ENCODE assay signal across 8 cellular contexts in genomic region chr10:102394079-102394800, GRCh38. TPM values are rescaled to one million over a fixed set of nuclear protein-coding genes. Genes with fewer than 3 reads are reported as not detected.
A peak's percentile ranks its signal among the peaks of the same experiment; 100 is the strongest.
DNase-seq lines count a peak whose midpoint lies in the region; ATAC-seq and TF ChIP-seq lines count a peak whose summit lies in the region.

No MANE protein-coding gene starts in this region.

- H3K4me1 Mint-ChIP-seq in Calu3 (ENCODE audit: low read depth, unreplicated experiment) (peaks cover 16% of the 10 kb centered on the region), natural killer cell (peaks cover 34 to 43% of the 10 kb centered on the region in 2 donors)
- peaks cover 47% of the 10 kb centered on the region for H3K4me1 Mint-ChIP-seq in activated T-helper 1 cell treated with anti-CD3 and anti-CD28 coated beads, Interleukin-12 subunit alpha, Interleukin-12 subunit beta, Interleukin-2, Interleukin-4 antibody, amounts not matched to agents 30 ng/mL and 10 ng/mL and 1 ng/mL, durations not matched to agents 14 hours and 24 hours and 36 hours (ENCODE audit: low read depth)

- H3K36me3 Mint-ChIP-seq in Calu3 (ENCODE audit: insufficient read depth, unreplicated experiment) (peaks cover 41% of the 10 kb centered on the region), natural killer cell (no peaks in the 10 kb centered on the region)
- H3K36me3 Mint-ChIP-seq in activated T-helper 1 cell treated with anti-CD3 and anti-CD28 coated beads, Interleukin-12 subunit alpha, Interleukin-12 subunit beta, Interleukin-2, Interleukin-4 antibody, amounts not matched to agents 30 ng/mL and 10 ng/mL and 1 ng/mL, durations not matched to agents 14 hours and 24 hours and 36 hours (ENCODE audit: low read depth): peaks cover 30% of the 10 kb centered on the region

- H3K27ac ChIP-seq in Peyer's patch (peak overlapping the region; percentile 95 to 97 (median 96)), fibroblast of lung (ENCODE audit: insufficient read depth, low read length) (peak overlapping the region; percentile 95)

- H3K4me3 ChIP-seq in Peyer's patch (peak overlapping the region; percentile 68 to 79 (median 69)), fibroblast of lung (replicated peaks in 1 of 4; ENCODE audit: control extremely low read depth in 1 of 4, insufficient read depth in 1 of 4, low read depth in 3 of 4, low read length in 4 of 4) (peak overlapping the region; percentile 60 to 87 (median 68))

- H3K4me1 ChIP-seq in Peyer's patch (peaks cover 0 to 35% (median 23%) of the 10 kb centered on the region in 4 donors), fibroblast of lung (ENCODE audit: control insufficient read depth, extremely low read depth, insufficient read depth, low read length) (no peaks in the 10 kb centered on the region)

- H3K9me3 Mint-ChIP-seq in Calu3 (ENCODE audit: low read depth, unreplicated experiment) (no peaks in the 10 kb centered on the region), natural killer cell (no peaks in the 10 kb centered on the region)
- no peaks in the 10 kb centered on the region for H3K9me3 Mint-ChIP-seq in activated T-helper 1 cell treated with anti-CD3 and anti-CD28 coated beads, Interleukin-12 subunit alpha, Interleukin-12 subunit beta, Interleukin-2, Interleukin-4 antibody, amounts not matched to agents 30 ng/mL and 10 ng/mL and 1 ng/mL, durations not matched to agents 14 hours and 24 hours and 36 hours

- H3K4me3 Mint-ChIP-seq in Calu3 (ENCODE audit: low read depth, unreplicated experiment): peak overlapping the region; percentile 90
- H3K4me3 Mint-ChIP-seq in activated T-helper 1 cell treated with anti-CD3 and anti-CD28 coated beads, Interleukin-12 subunit alpha, Interleukin-12 subunit beta, Interleukin-2, Interleukin-4 antibody, amounts not matched to agents 30 ng/mL and 10 ng/mL and 1 ng/mL, durations not matched to agents 14 hours and 24 hours and 36 hours: peak overlapping the region; percentile 90
- H3K4me3 Mint-ChIP-seq in natural killer cell: peak overlapping the region; percentile 98

- H3K9me3 ChIP-seq in Peyer's patch: no peaks in the 10 kb centered on the region
- H3K9me3 ChIP-seq in fibroblast of lung (ENCODE audit: control insufficient read depth, insufficient read depth, low read depth, low read length): no peaks in the 10 kb centered on the region

- CTCF ChIA-PET in Calu3 (lab: Charles Lee): interaction anchor here (0.6 to 3.3 kb wide), 5 partner anchors 9 to 168 kb away, joined by 3 to 18 read pairs (median 7); partner anchors contain the start of genes ELOVL3 and FBXL15

- H3K79me2 ChIP-seq in fibroblast of lung (ENCODE audit: control insufficient read depth, insufficient read depth, low read length): no peaks in the 10 kb centered on the region

- H3K36me3 ChIP-seq in Peyer's patch (no peaks in the 10 kb centered on the region), fibroblast of lung (ENCODE audit: control insufficient read depth, insufficient read depth, low read length) (peaks cover 2% of the 10 kb centered on the region)

- peak; percentile 51 to 85 for TF ChIP-seq POLR2A in Peyer's patch (IDR thresholded peaks at IDR 0.05)

- peak overlapping the region; percentile 84 for H2AFZ ChIP-seq in fibroblast of lung (ENCODE audit: low read length)

- DNase-seq in Calu3 (peak; percentile 94), HK-2 (ENCODE audit: unreplicated experiment) (peak; percentile 99), Peyer's patch (peak; percentile 95 to 98 (median 96)), fibroblast of lung (ENCODE audit: low read depth in 2 of 2) (peak; percentile 86 to 90), natural killer cell (peak; percentile 100)
- DNase-seq in activated T-helper 1 cell treated with anti-CD3 and anti-CD28 coated beads, Interleukin-12 subunit alpha, Interleukin-12 subunit beta, Interleukin-2, Interleukin-4 antibody, amounts not matched to agents 30 ng/mL and 10 ng/mL and 1 ng/mL, durations not matched to agents 14 hours and 24 hours and 36 hours (ENCODE audit: low spot score): peak; percentile 99
- DNase-seq in stimulated activated naive CD4-positive, alpha-beta T cell (lab: John Stamatoyannopoulos, UW): peak; percentile 98 to 100 (median 99)

- ATAC-seq in GM19455 (IDR thresholded peaks at IDR 0.05; ENCODE audit: unreplicated experiment) (peak; percentile 82), natural killer cell (peak; percentile 74 to 91 (median 80))

- H3K27ac Mint-ChIP-seq in Calu3 (ENCODE audit: unreplicated experiment): peak overlapping the region; percentile 88
- peak overlapping the region; percentile 97 for H3K27ac Mint-ChIP-seq in activated T-helper 1 cell treated with anti-CD3 and anti-CD28 coated beads, Interleukin-12 subunit alpha, Interleukin-12 subunit beta, Interleukin-2, Interleukin-4 antibody, amounts not matched to agents 30 ng/mL and 10 ng/mL and 1 ng/mL, durations not matched to agents 14 hours and 24 hours and 36 hours
- peak overlapping the region; percentile 99 for H3K27ac Mint-ChIP-seq in natural killer cell

- no peaks in the 10 kb centered on the region for H3K27me3 Mint-ChIP-seq in Calu3 (ENCODE audit: unreplicated experiment)
- H3K27me3 Mint-ChIP-seq in activated T-helper 1 cell treated with anti-CD3 and anti-CD28 coated beads, Interleukin-12 subunit alpha, Interleukin-12 subunit beta, Interleukin-2, Interleukin-4 antibody, amounts not matched to agents 30 ng/mL and 10 ng/mL and 1 ng/mL, durations not matched to agents 14 hours and 24 hours and 36 hours (ENCODE audit: insufficient read depth): no peaks in the 10 kb centered on the region
- peaks cover 0 to 4% of the 10 kb centered on the region in 2 donors for H3K27me3 Mint-ChIP-seq in natural killer cell (ENCODE audit: low read depth in 2 of 2)

- H3K9ac ChIP-seq in fibroblast of lung (ENCODE audit: insufficient read depth, low read length): peak overlapping the region; percentile 93

- intact Hi-C loops in Calu3 (cut with micrococcal nuclease; ENCODE audit: unreplicated experiment) (no loop called here), natural killer cell (cut with micrococcal nuclease) (loop anchor here (1.0 to 10.0 kb wide), 5 partner anchors 27 to 251 kb away; partner anchors contain the start of genes NOLC1 and TRIM8)
- intact Hi-C loops in activated T-helper 1 cell treated with anti-CD3 and anti-CD28 coated beads, Interleukin-12 subunit alpha, Interleukin-12 subunit beta, Interleukin-2, Interleukin-4 antibody, amounts not matched to agents 30 ng/mL and 10 ng/mL and 1 ng/mL, durations not matched to agents 14 hours and 24 hours and 36 hours (cut with micrococcal nuclease): loop anchor here (1.0 to 10.0 kb wide), 12 partner anchors 59 to 801 kb away; partner anchors contain the start of genes ELOVL3, NOLC1, NT5C2 and OGA

- H4K20me1 ChIP-seq in fibroblast of lung (ENCODE audit: control insufficient read depth, extremely low read depth, insufficient read depth, low read length): no peaks in the 10 kb centered on the region

- peak overlapping the region; percentile 97 for H3K4me2 ChIP-seq in fibroblast of lung (ENCODE audit: extremely low read depth, insufficient read depth, low read length)

- BruUV-seq in Calu3 (replicated peaks; lab: Mats Ljungman, UMichigan): no TSS peak

- H3K27me3 ChIP-seq in Peyer's patch (no peaks in the 10 kb centered on the region), fibroblast of lung (ENCODE audit: control insufficient read depth, insufficient read depth, low read length) (no peaks in the 10 kb centered on the region)

- peak; percentile 23 for TF ChIP-seq CTCF in Calu3 (IDR thresholded peaks at IDR 0.05; ENCODE audit: unreplicated experiment)
- peak in 5 of 6 experiments; percentile 95 to 98 (median 96) for TF ChIP-seq CTCF in Peyer's patch (IDR thresholded peaks at IDR 0.05)
- peak in 1 of 2 donors; percentile 78 for TF ChIP-seq CTCF in fibroblast of lung (conservative IDR thresholded peaks at IDR 0.05 in 1 of 2, IDR thresholded peaks at IDR 0.05 in 1 of 2; ENCODE audit: low read depth in 1 of 2, low read length in 2 of 2)
- peak; percentile 31 for TF ChIP-seq CTCF in natural killer cell (IDR thresholded peaks at IDR 0.05)

RNA-seq across cellular contexts. Expression of gene NFKB2, which starts 1.3 kb away (rescaled TPM):
- 64.7 and 72.9 TPM in 2 replicates for total RNA-seq in Calu3 (2022)
- 10 to 100 TPM in 3 of 4 donors, 1 to 10 TPM in 1; 6.5 to 22.9 (median 19.2) TPM for total RNA-seq in Peyer's patch
- 307 and 322 TPM in 2 replicates for total RNA-seq in activated T-helper 1 cell treated with anti-CD3 and anti-CD28 coated beads, Interleukin-12 subunit alpha, Interleukin-12 subunit beta, Interleukin-2, Interleukin-4 antibody, amounts not matched to agents 30 ng/mL and 10 ng/mL and 1 ng/mL, durations not matched to agents 14 hours and 24 hours and 36 hours
- 16.7 and 23.3 TPM in 2 replicates for total RNA-seq in fibroblast of lung
- polyA plus RNA-seq in fibroblast of lung: 6.8 and 7.6 TPM in 2 replicates
- polyA plus RNA-seq in fibroblast of lung (2012): 10.5 and 13.1 TPM in 2 replicates
- polyA minus RNA-seq in fibroblast of lung (ENCODE audit: low replicate concordance): 11.3 and 14.5 TPM in 2 replicates
- 100 to 1,000 TPM; 201 to 264 (median 246) TPM for total RNA-seq in natural killer cell

RNA-seq across cellular contexts. Expression of gene PSD, which starts 24.3 kb away (rescaled TPM):
- 0.34 and 0.35 TPM in 2 replicates for total RNA-seq in Calu3 (2022)
- total RNA-seq in Peyer's patch: 10 to 100 TPM in 1 of 4 donors, 1 to 10 TPM in 2, not detected in 1; 1.6 to 14.3 (median 6.3) TPM
- total RNA-seq in activated T-helper 1 cell treated with anti-CD3 and anti-CD28 coated beads, Interleukin-12 subunit alpha, Interleukin-12 subunit beta, Interleukin-2, Interleukin-4 antibody, amounts not matched to agents 30 ng/mL and 10 ng/mL and 1 ng/mL, durations not matched to agents 14 hours and 24 hours and 36 hours: 9.9 and 10.6 TPM in 2 replicates
- total RNA-seq in fibroblast of lung: 5.3 and 6.9 TPM in 2 replicates
- 0.07 and 0.30 TPM in 2 replicates for polyA plus RNA-seq in fibroblast of lung
- 1.6 and 2.6 TPM in 2 replicates for polyA plus RNA-seq in fibroblast of lung (2012)
- not detected in 2 replicates for polyA minus RNA-seq in fibroblast of lung (ENCODE audit: low replicate concordance)
- 1 to 10 TPM; 1.9 to 2.4 (median 2.1) TPM for total RNA-seq in natural killer cell

RNA-seq across cellular contexts. Expression of gene FBXL15, which starts 26.4 kb away (rescaled TPM):
- total RNA-seq in Calu3 (2022) (5.5 and 6.4 TPM in 2 replicates), Peyer's patch (10 to 100 TPM; 36.9 to 57.8 (median 44.8) TPM), fibroblast of lung (6.7 and 7.3 TPM in 2 replicates), natural killer cell (10 to 100 TPM; 15.2 to 17.4 (median 15.5) TPM)
- total RNA-seq in activated T-helper 1 cell treated with anti-CD3 and anti-CD28 coated beads, Interleukin-12 subunit alpha, Interleukin-12 subunit beta, Interleukin-2, Interleukin-4 antibody, amounts not matched to agents 30 ng/mL and 10 ng/mL and 1 ng/mL, durations not matched to agents 14 hours and 24 hours and 36 hours: 14.5 and 18.5 TPM in 2 replicates
- polyA plus RNA-seq in fibroblast of lung: 2.2 and 2.8 TPM in 2 replicates
- 5.7 and 6.8 TPM in 2 replicates for polyA plus RNA-seq in fibroblast of lung (2012)
- 0.47 and 0.82 TPM in 2 replicates for polyA minus RNA-seq in fibroblast of lung (ENCODE audit: low replicate concordance)

RNA-seq across cellular contexts. Expression of gene CUEDC2, which starts 38.1 kb away (rescaled TPM):
- 38.1 and 43.8 TPM in 2 replicates for total RNA-seq in Calu3 (2022)
- 10 to 100 TPM in 3 of 4 donors, 1 to 10 TPM in 1; 8.9 to 56.9 (median 29.3) TPM for total RNA-seq in Peyer's patch
- 59.0 and 59.4 TPM in 2 replicates for total RNA-seq in activated T-helper 1 cell treated with anti-CD3 and anti-CD28 coated beads, Interleukin-12 subunit alpha, Interleukin-12 subunit beta, Interleukin-2, Interleukin-4 antibody, amounts not matched to agents 30 ng/mL and 10 ng/mL and 1 ng/mL, durations not matched to agents 14 hours and 24 hours and 36 hours
- 60.8 and 63.2 TPM in 2 replicates for total RNA-seq in fibroblast of lung
- 62.3 and 66.8 TPM in 2 replicates for polyA plus RNA-seq in fibroblast of lung
- 72.6 and 85.2 TPM in 2 replicates for polyA plus RNA-seq in fibroblast of lung (2012)
- polyA minus RNA-seq in fibroblast of lung (ENCODE audit: low replicate concordance): 75.4 and 77.0 TPM in 2 replicates
- 10 to 100 TPM; 35.0 to 43.0 (median 37.7) TPM for total RNA-seq in natural killer cell

RNA-seq across cellular contexts. Expression of gene C10orf95, which starts 57.1 kb away (rescaled TPM):
- total RNA-seq in Calu3 (2022): 0.57 and 0.59 TPM in 2 replicates
- total RNA-seq in Peyer's patch: 1 to 10 TPM in 1 of 4 donors, under 1 TPM in 1, not detected in 2; 0.85 to 2.8 TPM
- 0.29 and 0.37 TPM in 2 replicates for total RNA-seq in activated T-helper 1 cell treated with anti-CD3 and anti-CD28 coated beads, Interleukin-12 subunit alpha, Interleukin-12 subunit beta, Interleukin-2, Interleukin-4 antibody, amounts not matched to agents 30 ng/mL and 10 ng/mL and 1 ng/mL, durations not matched to agents 14 hours and 24 hours and 36 hours
- total RNA-seq in fibroblast of lung: under 0.01 and 0.17 TPM in 2 replicates
- not detected in 2 replicates for polyA plus RNA-seq in fibroblast of lung
- polyA plus RNA-seq in fibroblast of lung (2012): not detected in 2 replicates
- polyA minus RNA-seq in fibroblast of lung (ENCODE audit: low replicate concordance): not detected in 2 replicates
- total RNA-seq in natural killer cell: under 1 TPM; 0.25 to 0.41 (median 0.35) TPM

Comparison
In these comparisons a context has a peak if more than half of its experiments do, and no peak if none do; other contexts are left out.
1. Peak in every context shown above with its lines: DNase-seq, ATAC-seq, H3K4me3 ChIP-seq and H3K27ac ChIP-seq.